In the genomic region with DNA sequence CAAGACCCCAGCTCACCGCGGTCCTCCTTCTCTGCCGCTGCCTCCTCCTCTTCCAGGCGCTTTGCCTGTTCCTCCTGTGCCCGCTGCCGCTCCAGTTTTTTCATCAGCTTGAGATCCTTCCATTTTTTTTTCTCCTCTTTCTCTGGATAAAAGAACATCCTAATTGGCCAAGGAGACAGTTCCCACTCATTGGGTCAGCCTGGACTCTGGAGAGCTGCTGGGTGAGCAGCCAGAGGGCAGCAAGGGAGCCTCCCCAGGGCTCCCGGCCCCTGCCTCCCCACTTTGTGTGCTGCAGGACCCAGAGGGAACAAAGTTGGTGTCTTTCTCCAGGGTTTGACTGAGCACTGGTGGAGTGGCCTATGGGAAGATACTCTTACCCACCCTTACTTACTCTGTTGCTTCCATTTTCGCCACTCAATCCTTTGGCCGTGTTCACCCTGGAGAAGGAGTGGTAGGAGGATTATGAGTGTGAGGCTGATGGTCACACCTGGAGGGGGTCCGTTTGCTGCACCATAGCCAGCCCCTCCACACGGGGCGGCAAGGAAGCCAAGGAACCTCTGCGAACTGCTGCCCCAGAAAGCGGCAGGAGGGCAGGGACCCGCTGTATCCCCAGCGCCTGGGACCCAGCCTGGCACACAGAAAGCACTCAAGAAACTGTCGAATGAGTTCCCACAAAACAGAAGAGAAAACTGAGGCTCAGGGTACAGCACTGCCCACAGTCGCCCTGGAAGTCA, we compare ENCODE assay signal across 1 cellular context.
TF ChIP-seq lines count a peak whose summit lies in the region.

No MANE protein-coding gene starts in this region.

TF ChIP-seq in GM12878, 131 proteins besides CTCF, POLR2A, EP300 and RAD21:
- TF ChIP-seq ZNF622 (IDR thresholded peaks at IDR 0.05) (no peak), IKZF2 (IDR thresholded peaks at IDR 0.05) (no peak), RBBP5 (conservative IDR thresholded peaks at IDR 0.05) (no peak)
- TF ChIP-seq, protein P1, sequence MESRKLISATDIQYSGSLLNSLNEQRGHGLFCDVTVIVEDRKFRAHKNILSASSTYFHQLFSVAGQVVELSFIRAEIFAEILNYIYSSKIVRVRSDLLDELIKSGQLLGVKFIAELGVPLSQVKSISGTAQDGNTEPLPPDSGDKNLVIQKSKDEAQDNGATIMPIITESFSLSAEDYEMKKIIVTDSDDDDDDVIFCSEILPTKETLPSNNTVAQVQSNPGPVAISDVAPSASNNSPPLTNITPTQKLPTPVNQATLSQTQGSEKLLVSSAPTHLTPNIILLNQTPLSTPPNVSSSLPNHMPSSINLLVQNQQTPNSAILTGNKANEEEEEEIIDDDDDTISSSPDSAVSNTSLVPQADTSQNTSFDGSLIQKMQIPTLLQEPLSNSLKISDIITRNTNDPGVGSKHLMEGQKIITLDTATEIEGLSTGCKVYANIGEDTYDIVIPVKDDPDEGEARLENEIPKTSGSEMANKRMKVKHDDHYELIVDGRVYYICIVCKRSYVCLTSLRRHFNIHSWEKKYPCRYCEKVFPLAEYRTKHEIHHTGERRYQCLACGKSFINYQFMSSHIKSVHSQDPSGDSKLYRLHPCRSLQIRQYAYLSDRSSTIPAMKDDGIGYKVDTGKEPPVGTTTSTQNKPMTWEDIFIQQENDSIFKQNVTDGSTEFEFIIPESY (IDR thresholded peaks at IDR 0.05) = no peak
- TF ChIP-seq, protein P2, sequence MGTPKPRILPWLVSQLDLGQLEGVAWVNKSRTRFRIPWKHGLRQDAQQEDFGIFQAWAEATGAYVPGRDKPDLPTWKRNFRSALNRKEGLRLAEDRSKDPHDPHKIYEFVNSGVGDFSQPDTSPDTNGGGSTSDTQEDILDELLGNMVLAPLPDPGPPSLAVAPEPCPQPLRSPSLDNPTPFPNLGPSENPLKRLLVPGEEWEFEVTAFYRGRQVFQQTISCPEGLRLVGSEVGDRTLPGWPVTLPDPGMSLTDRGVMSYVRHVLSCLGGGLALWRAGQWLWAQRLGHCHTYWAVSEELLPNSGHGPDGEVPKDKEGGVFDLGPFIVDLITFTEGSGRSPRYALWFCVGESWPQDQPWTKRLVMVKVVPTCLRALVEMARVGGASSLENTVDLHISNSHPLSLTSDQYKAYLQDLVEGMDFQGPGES (IDR thresholded peaks at IDR 0.05) = no peak
